22 cellular contexts compared by ENCODE assay signal in the genomic region with DNA sequence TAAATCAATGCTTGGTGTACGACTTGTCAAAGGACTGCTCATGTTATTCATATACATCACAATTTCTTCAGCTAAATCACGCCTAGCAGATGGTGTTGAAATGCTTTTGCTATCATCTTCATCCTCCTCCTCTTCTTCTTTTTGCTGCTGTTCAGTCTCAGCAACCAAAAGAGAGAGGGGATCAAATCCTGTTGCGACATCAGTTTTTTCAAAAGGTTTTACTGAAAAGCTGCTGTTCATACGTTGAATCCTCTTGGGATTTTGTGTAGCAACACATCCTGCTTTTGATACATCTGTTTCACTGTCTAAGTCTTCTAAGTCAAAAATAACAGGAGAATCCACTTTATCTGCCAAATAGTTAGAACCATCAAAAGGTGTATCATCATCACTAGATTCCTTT.
"Had no signal": no experiment of that assay in that cellular context is flagged by ENCODE, and none has a peak within 500 bp of the region (broad histone marks: within the 10 kb centered on the region; RNA-seq: fewer than 3 reads in every experiment).

No MANE protein-coding gene starts in this region.

- H3K27me3 ChIP-seq: testis, vagina had no signal

- FAIRE-seq: colon, keratinocyte had no signal

- ATAC-seq: activated CD8-positive, alpha-beta T cell treated with anti-CD3 and anti-CD28 coated beads, Interleukin-2, amount 10 ng/mL, durations not matched to agents 7 days and 5 days; left colon; mucosa of descending colon; sciatic nerve; stimulated activated naive B cell treated with anti-CD40 and anti-IgM and Interleukin-4, amounts not matched to agents 10 μg/mL and 1 μg/mL and 100 μg/mL, for 72 hours had no signal

- H3K27ac ChIP-seq: testis, vagina, VCaP had no signal

- H3K4me3 ChIP-seq: mucosa of descending colon, testis, vagina had no signal

- DNase-seq: activated CD4-positive, alpha-beta T cell treated with anti-CD3 and anti-CD28 coated beads, Interleukin-2, amount 10 ng/mL, durations not matched to agents 7 days and 5 days; activated CD4-positive, CD25-positive, alpha-beta regulatory T cell treated with anti-CD3 and anti-CD28 coated beads, Interleukin-2, amount 50 U/mL, for 72 hours; activated CD8-positive, alpha-beta T cell treated with anti-CD3 and anti-CD28 coated beads, Interleukin-2, amount 10 ng/mL, durations not matched to agents 7 days and 5 days; activated gamma-delta T cell treated with Interleukin-2 at 50 U/mL for 16 hours; aorta; central memory CD4-positive, alpha-beta T cell; effector memory CD4-positive, alpha-beta T cell; foreskin fibroblast; left colon; mesendoderm; mucosa of descending colon; occipital lobe; stimulated activated CD4-positive, alpha-beta T cell treated with anti-CD3 and anti-CD28 coated beads, Interleukin-2, amount 100 ng/mL, for 48 hours; stimulated activated CD8-positive, alpha-beta memory T cell treated with anti-CD3 and anti-CD28 coated beads, Interleukin-4, amount 100 ng/mL, for 48 hours; stimulated activated naive B cell treated with anti-CD40 and anti-IgM and Interleukin-4, amounts not matched to agents 10 μg/mL and 1 μg/mL and 100 μg/mL, for 72 hours; testis; trophoblast cell had no signal

- H3K4me1 ChIP-seq: testis, vagina had no signal

- H3K9me3 ChIP-seq: mucosa of descending colon, testis, vagina had no signal
